Comparison of ENCODE assay signal across 24 cellular contexts in the genomic region with DNA sequence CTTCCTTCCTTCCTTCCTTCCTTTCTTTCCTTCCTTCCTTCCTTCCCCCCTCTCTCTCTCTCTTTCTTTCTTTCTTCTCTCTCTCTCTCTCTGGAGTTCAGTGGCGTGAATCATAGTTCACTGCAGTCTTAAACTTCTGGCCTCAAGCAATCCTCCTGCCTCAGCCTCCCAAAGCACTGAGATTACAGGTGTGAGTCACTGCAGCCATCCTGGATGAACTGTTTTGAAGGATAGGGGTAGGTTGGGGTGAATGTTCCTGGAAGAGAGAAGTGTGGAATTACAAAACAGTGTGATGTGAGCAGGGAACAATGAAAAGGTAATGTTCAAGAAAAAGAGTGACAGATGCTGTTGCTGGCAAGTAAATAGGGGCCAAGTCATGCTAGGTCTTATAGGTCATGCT. TPM values are rescaled to one million over a fixed set of nuclear protein-coding genes. Genes with fewer than 3 reads are reported as not detected.
DNase-seq lines count a peak whose midpoint lies in the region; ATAC-seq, FAIRE-seq and TF ChIP-seq lines count a peak whose summit lies in the region.
"Had no signal": no experiment of that assay in that cellular context is flagged by ENCODE, and none has a peak within 500 bp of the region (broad histone marks: within the 10 kb centered on the region; RNA-seq: fewer than 3 reads in every experiment).

No MANE protein-coding gene starts in this region.

- no peaks in the 10 kb centered on the region for H3K27me3 ChIP-seq in BLaER1
- H3K27me3 ChIP-seq in foreskin keratinocyte, result no peaks in the 10 kb centered on the region
- H3K27me3 ChIP-seq: BE2C had no signal

- H3K4me1 Mint-ChIP-seq in activated T-cell treated with anti-CD3 and anti-CD28 coated beads, Interleukin-2, amount 50 U/mL, for 24 hours (ENCODE audit: low read depth), result no peaks in the 10 kb centered on the region
- H3K4me1 Mint-ChIP-seq: CD4-positive, alpha-beta memory T cell had no signal

- H3K4me1 ChIP-seq in BLaER1 (peaks cover 92% of the 10 kb centered on the region), foreskin keratinocyte (peaks cover 9% of the 10 kb centered on the region)
- H3K4me1 ChIP-seq: BE2C, HAP-1 had no signal

- H3K36me3 Mint-ChIP-seq in activated T-cell treated with anti-CD3 and anti-CD28 coated beads, Interleukin-2, amount 50 U/mL, for 24 hours (ENCODE audit: low read depth), result no peaks in the 10 kb centered on the region

- H3K4me3 ChIP-seq in BLaER1, result no peak overlapping the region
- H3K4me3 ChIP-seq: HAP-1 had no signal

- no peaks in the 10 kb centered on the region for H3K27me3 Mint-ChIP-seq in activated T-cell treated with anti-CD3 and anti-CD28 coated beads, Interleukin-2, amount 50 U/mL, for 24 hours
- H3K27me3 Mint-ChIP-seq: CD4-positive, alpha-beta memory T cell had no signal

- H3K9me3 Mint-ChIP-seq in activated T-cell treated with anti-CD3 and anti-CD28 coated beads, Interleukin-2, amount 50 U/mL, for 24 hours, result no peaks in the 10 kb centered on the region
- H3K9me3 Mint-ChIP-seq: CD4-positive, alpha-beta memory T cell had no signal

- no peaks in the 10 kb centered on the region for H3K36me3 ChIP-seq in BLaER1
- H3K36me3 ChIP-seq: BE2C, HAP-1 had no signal

- H3K9ac ChIP-seq in BLaER1, result no peak overlapping the region

- ATAC-seq in foreskin keratinocyte, result peak; percentile 17
- ATAC-seq in HG03571 (IDR thresholded peaks at IDR 0.05; ENCODE audit: unreplicated experiment), result no peak

- DNase-seq in HTR-8/SVneo (ENCODE audit: insufficient read length, low spot score) (no peak), foreskin keratinocyte (no peak)
- DNase-seq in activated naive CD4-positive, alpha-beta T cell treated with anti-CD3 and anti-CD28 coated beads, Interleukin-2, amount 50 U/mL, for 16 hours, result no peak
- DNase-seq in activated T-cell treated with anti-CD3 and anti-CD28 coated beads, Interleukin-2, amount 50 U/mL, for 24 hours, result no peak
- DNase-seq: AML-193; BE2C; C1 segment of cervical spinal cord; Calu3; CD4-positive, alpha-beta memory T cell; COR-L47; DMS53; DMS79 treated with DMSO at 0.1 percent for 48 hours; GF-D8; GOT3 had no signal

- H3K27ac Mint-ChIP-seq in activated T-cell treated with anti-CD3 and anti-CD28 coated beads, Interleukin-2, amount 50 U/mL, for 24 hours, result no peak overlapping the region

- no peaks in the 10 kb centered on the region for H4K20me1 ChIP-seq in BLaER1

- H3K9me3 ChIP-seq in BLaER1, result peaks cover 6% of the 10 kb centered on the region; the same call in 1 of the 2 replicates
- H3K9me3 ChIP-seq: BE2C, HAP-1 had no signal

- no peak for TF ChIP-seq CTCF in foreskin keratinocyte (conservative IDR thresholded peaks at IDR 0.05)

- H3K27ac ChIP-seq in BLaER1, result no peak overlapping the region
- no peak overlapping the region for H3K27ac ChIP-seq in foreskin keratinocyte

- H3K4me3 Mint-ChIP-seq in activated T-cell treated with anti-CD3 and anti-CD28 coated beads, Interleukin-2, amount 50 U/mL, for 24 hours, result no peak overlapping the region
- H3K4me3 Mint-ChIP-seq: CD4-positive, alpha-beta memory T cell had no signal

- peak; percentile 54 for FAIRE-seq in HTR-8/SVneo (lab: Jason Lieb, UNC)
- FAIRE-seq: GM12891, GM18507, H54 had no signal

- peak overlapping the region; percentile 9; the same call in 1 of the 2 replicates for H3K4me2 ChIP-seq in BLaER1

RNA-seq across cellular contexts. Expression of a gene that starts 12.4 kb away (rescaled TPM):
- total RNA-seq in foreskin keratinocyte, result not detected in 2 replicates
- polyA plus RNA-seq in foreskin keratinocyte, result not detected in 2 replicates
- total RNA-seq: A172; Calu3; CD4-positive, alpha-beta memory T cell; Daoy; G401 had no signal
- polyA plus RNA-seq: AG04450; CD4-positive, alpha-beta memory T cell had no signal

RNA-seq across cellular contexts. Expression of a gene that starts 46.8 kb away (rescaled TPM):
- 43.7 TPM in 2 replicates for total RNA-seq in foreskin keratinocyte
- 56.1 and 59.0 TPM in 2 replicates for polyA plus RNA-seq in foreskin keratinocyte
